In genomic region chr3:153897842-153898241, GRCh38 we compare ENCODE assay signal across 17 cellular contexts.
DNase-seq lines count a peak whose midpoint lies in the region; ATAC-seq and TF ChIP-seq lines count a peak whose summit lies in the region.
"Had no signal": no experiment of that assay in that cellular context is flagged by ENCODE, and none has a peak within 500 bp of the region (broad histone marks: within the 10 kb centered on the region; RNA-seq: fewer than 3 reads in every experiment).

No MANE protein-coding gene starts in this region.

- H3K27me3 Mint-ChIP-seq in type B pancreatic cell (peaks cover 5% of the 10 kb centered on the region), HFFc6 (ENCODE audit: insufficient read depth) (no peaks in the 10 kb centered on the region)

- H3K4me3 ChIP-seq in osteoblast (ENCODE audit: insufficient read depth, low read length): no peak overlapping the region
- H3K4me3 ChIP-seq: adrenal gland, coronary artery, pancreas, SJCRH30 had no signal

- no peak overlapping the region for H3K4me3 Mint-ChIP-seq in type B pancreatic cell
- no peak overlapping the region for H3K4me3 Mint-ChIP-seq in HFFc6

- H3K79me2 ChIP-seq in osteoblast (ENCODE audit: insufficient read depth, low read length): no peaks in the 10 kb centered on the region

- H2AFZ ChIP-seq in osteoblast (ENCODE audit: low read length): no peak overlapping the region

- no peaks in the 10 kb centered on the region for H3K9me3 Mint-ChIP-seq in type B pancreatic cell
- H3K9me3 Mint-ChIP-seq in HFFc6: peaks cover 17% of the 10 kb centered on the region

- no peak overlapping the region for H3K27ac ChIP-seq in osteoblast (ENCODE audit: low read depth, low read length)
- H3K27ac ChIP-seq: adrenal gland, coronary artery, pancreas, SJCRH30, VCaP had no signal

- H3K27ac Mint-ChIP-seq in type B pancreatic cell (no peak overlapping the region), HFFc6 (no peak overlapping the region)

- H4K20me1 ChIP-seq in osteoblast (ENCODE audit: insufficient read depth, low read length): no peaks in the 10 kb centered on the region

- no peak overlapping the region for H3K4me2 ChIP-seq in osteoblast (ENCODE audit: insufficient read depth, low read length)

- ATAC-seq in GM18907 (IDR thresholded peaks at IDR 0.05; ENCODE audit: unreplicated experiment) (peak; percentile 83), GM21528 (IDR thresholded peaks at IDR 0.05; ENCODE audit: low FRiP score, unreplicated experiment) (peak; percentile 68), HG03025 (IDR thresholded peaks at IDR 0.05; ENCODE audit: low FRiP score, unreplicated experiment) (peak; percentile 65), HG03565 (IDR thresholded peaks at IDR 0.05; ENCODE audit: unreplicated experiment) (peak; percentile 67)
- ATAC-seq: pancreas had no signal

- H3K9me3 ChIP-seq in osteoblast (ENCODE audit: low read depth, low read length): no peaks in the 10 kb centered on the region
- H3K9me3 ChIP-seq: adrenal gland, BE2C, pancreas, SJCRH30 had no signal

- H3K36me3 Mint-ChIP-seq in type B pancreatic cell (no peaks in the 10 kb centered on the region), HFFc6 (ENCODE audit: low read depth) (0 out of 2 replicates have a peak, but pooled peaks cover 3% of the 10 kb centered on the region)

- H3K4me1 Mint-ChIP-seq in type B pancreatic cell (ENCODE audit: unreplicated experiment): no peaks in the 10 kb centered on the region
- H3K4me1 Mint-ChIP-seq in HFFc6 (ENCODE audit: low read depth): no peaks in the 10 kb centered on the region

- no peaks in the 10 kb centered on the region for H3K36me3 ChIP-seq in osteoblast (ENCODE audit: insufficient read depth, low read length)
- H3K36me3 ChIP-seq: adrenal gland, BE2C, pancreas, SJCRH30 had no signal

- TF ChIP-seq CTCF in type B pancreatic cell (conservative IDR thresholded peaks at IDR 0.05) (no peak), HFFc6 (IDR thresholded peaks at IDR 0.05) (no peak), osteoblast (IDR thresholded peaks at IDR 0.05; ENCODE audit: extremely low read depth, low read depth, low read length) (no peak)

- DNase-seq in type B pancreatic cell (ENCODE audit: extremely low spot score, unreplicated experiment) (no peak), HFFc6 (no peak), osteoblast (ENCODE audit: insufficient read length, low spot score, missing footprints) (no peak), NCI-H2081 treated with DMSO at 0.1 percent for 48 hours (lab: John Stamatoyannopoulos, UW) (no peak)
- DNase-seq: activated CD8-positive, alpha-beta memory T cell treated with anti-CD3 and anti-CD28 coated beads, Interleukin-2, amount 50 U/mL, for 48 hours; adrenal gland; BE2C; EL; pancreas; SJCRH30; stimulated activated naive CD4-positive, alpha-beta T cell treated with Interleukin-2 at 50 U/mL for 16 hours had no signal

- H3K4me1 ChIP-seq in osteoblast (ENCODE audit: insufficient read depth, low read length): no peaks in the 10 kb centered on the region
- H3K4me1 ChIP-seq: adrenal gland, BE2C, pancreas had no signal

- H3K27me3 ChIP-seq in osteoblast (ENCODE audit: insufficient read depth, low read length): no peaks in the 10 kb centered on the region
- H3K27me3 ChIP-seq: adrenal gland, BE2C, SJCRH30 had no signal
